18 cellular contexts compared by ENCODE assay signal in genomic region chr1:34332996-34333395, GRCh38.
DNase-seq lines count a peak whose midpoint lies in the region; ATAC-seq and TF ChIP-seq lines count a peak whose summit lies in the region.
"Had no signal": no experiment of that assay in that cellular context is flagged by ENCODE, and none has a peak within 500 bp of the region (broad histone marks: within the 10 kb centered on the region; RNA-seq: fewer than 3 reads in every experiment).

No MANE protein-coding gene starts in this region.

- no peak overlapping the region for H2AFZ ChIP-seq in OCI-LY3 (ENCODE audit: low read depth, low read length)
- H2AFZ ChIP-seq: GM23338 had no signal

- H4K20me1 ChIP-seq in OCI-LY3 (ENCODE audit: insufficient read depth, low read length), result no peaks in the 10 kb centered on the region

- H3K27me3 Mint-ChIP-seq in osteocyte (ENCODE audit: unreplicated experiment), result no peaks in the 10 kb centered on the region
- H3K27me3 Mint-ChIP-seq: IgD-negative memory B cell had no signal

- DNase-seq in GM10248 (ENCODE audit: extremely low spot score) (peak; percentile 28), osteocyte (ENCODE audit: extremely low spot score, unreplicated experiment) (peak; percentile 7), NOMO-1 (lab: John Stamatoyannopoulos, UW; ENCODE audit: unreplicated experiment in 2 of 2) (no peak)
- DNase-seq in activated T-cell treated with anti-CD3 and anti-CD28 coated beads, Interleukin-2, amount 50 U/mL, for 1 hour, result no peak
- DNase-seq: AML-193; Caco-2; CD4-positive, alpha-beta T cell; HCEC 1CT; KBM-7 had no signal

- no peaks in the 10 kb centered on the region for H3K27me3 ChIP-seq in OCI-LY3 (ENCODE audit: low read depth, low read length)

- no peaks in the 10 kb centered on the region for H3K4me1 Mint-ChIP-seq in osteocyte (ENCODE audit: unreplicated experiment)
- H3K4me1 Mint-ChIP-seq: IgD-negative memory B cell had no signal

- TF ChIP-seq CTCF in GM10248 (IDR thresholded peaks at IDR 0.05; ENCODE audit: control extremely low read depth, extremely low read depth, low read depth, missing control alignments) (no peak), OCI-LY3 (IDR thresholded peaks at IDR 0.05; ENCODE audit: low read depth, low read length) (no peak), osteocyte (IDR thresholded peaks at IDR 0.05) (no peak)

- peaks cover 29% of the 10 kb centered on the region for H3K9me3 Mint-ChIP-seq in osteocyte (ENCODE audit: unreplicated experiment)
- H3K9me3 Mint-ChIP-seq: CD4-positive, alpha-beta T cell; GM23338; IgD-negative memory B cell had no signal

- ATAC-seq in GM19351 (IDR thresholded peaks at IDR 0.05; ENCODE audit: unreplicated experiment) (peak; percentile 57), GM21360 (IDR thresholded peaks at IDR 0.05; ENCODE audit: unreplicated experiment) (no peak)
- ATAC-seq: A549, GM23338, HepG2 had no signal

- H3K79me2 ChIP-seq in OCI-LY3 (ENCODE audit: low read length), result no peaks in the 10 kb centered on the region

- CTCF ChIA-PET in GM10248 (lab: Yijun Ruan, JAX), result interaction anchor here (1.3 kb wide), 1 partner anchor 15 kb away, joined by 4 read pairs; no protein-coding TSS in a partner anchor

- peaks cover 9% of the 10 kb centered on the region for H3K36me3 ChIP-seq in OCI-LY3 (replicated peaks; ENCODE audit: low read depth, low read length)

- H3K4me3 Mint-ChIP-seq in osteocyte (ENCODE audit: unreplicated experiment), result no peak overlapping the region
- H3K4me3 Mint-ChIP-seq: CD4-positive, alpha-beta T cell; GM23338; IgD-negative memory B cell had no signal

- no peak overlapping the region for H3K4me3 ChIP-seq in OCI-LY3 (ENCODE audit: low read length)
- H3K4me3 ChIP-seq: A549, GM23338 had no signal

- POLR2A ChIA-PET in GM10248 (lab: Yijun Ruan, JAX), result no interaction called here

- H3K4me1 ChIP-seq in OCI-LY3 (ENCODE audit: low read length), result peaks cover 72% of the 10 kb centered on the region
- H3K4me1 ChIP-seq: A549, Caco-2 had no signal

- H3K9ac ChIP-seq in OCI-LY3 (ENCODE audit: low read length), result peak overlapping the region; percentile 75

- peak overlapping the region; percentile 99 for H3K27ac ChIP-seq in OCI-LY3 (ENCODE audit: low read length)
- H3K27ac ChIP-seq: 22Rv1, A549, C4-2B had no signal

- no peaks in the 10 kb centered on the region for H3K36me3 Mint-ChIP-seq in osteocyte (ENCODE audit: unreplicated experiment)

- H3K9me3 ChIP-seq in OCI-LY3 (ENCODE audit: insufficient read depth, low read length), result no peaks in the 10 kb centered on the region
- H3K9me3 ChIP-seq: A549, Caco-2 had no signal

- peak overlapping the region; percentile 52 for H3K4me2 ChIP-seq in OCI-LY3 (ENCODE audit: low read length)
- H3K4me2 ChIP-seq: A549, GM23338 had no signal

- no peak overlapping the region for H3K27ac Mint-ChIP-seq in osteocyte (ENCODE audit: unreplicated experiment)
- H3K27ac Mint-ChIP-seq: CD4-positive, alpha-beta T cell; GM23338; IgD-negative memory B cell had no signal

Comparison
In these comparisons a context has a peak if more than half of its experiments do, and no peak if none do; other contexts are left out.
1. DNase-seq: peak in GM10248 (single experiment) and osteocyte (single experiment); none in NOMO-1 (0 of 2) and activated T-cell treated with anti-CD3 and anti-CD28 coated beads, Interleukin-2, amount 50 U/mL, for 1 hour (single experiment).